23 cellular contexts compared by ENCODE assay signal in the genomic region with DNA sequence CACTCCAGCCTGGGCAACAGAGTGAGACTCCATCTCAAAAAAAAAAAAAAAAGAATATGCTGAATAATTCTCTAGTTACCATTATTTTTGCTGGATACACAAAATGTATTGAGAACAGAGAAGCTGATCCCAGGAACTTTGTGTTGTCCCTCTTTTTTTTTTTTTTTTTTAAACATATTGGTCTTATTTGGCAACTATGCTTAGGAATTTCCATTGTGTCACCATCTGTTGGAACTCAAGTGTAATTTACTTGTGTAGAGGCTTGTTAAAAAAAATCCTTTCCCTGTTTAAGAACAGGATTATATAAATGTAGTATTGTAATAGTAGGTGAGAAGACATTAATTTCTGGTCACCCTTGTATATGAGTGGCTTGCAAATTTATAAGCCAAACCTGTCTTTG.
"Had no signal": no experiment of that assay in that cellular context is flagged by ENCODE, and none has a peak within 500 bp of the region (broad histone marks: within the 10 kb centered on the region; RNA-seq: fewer than 3 reads in every experiment).

No MANE protein-coding gene starts in this region.

- DNase-seq: activated CD4-positive, alpha-beta T cell treated with anti-CD3 and anti-CD28 coated beads for 4 hours; activated CD8-positive, alpha-beta memory T cell treated with anti-CD3 and anti-CD28 coated beads, Interleukin-2, amount 50 U/mL, for 4 hours; activated CD8-positive, alpha-beta T cell treated with anti-CD3 and anti-CD28 coated beads, Interleukin-2, amount 10 ng/mL, durations not matched to agents 7 days and 5 days; activated gamma-delta T cell treated with Interleukin-2 at 50 U/mL for 16 hours; activated naive CD8-positive, alpha-beta T cell treated with anti-CD3 and anti-CD28 coated beads for 36 hours; activated T-cell treated with anti-CD3 and anti-CD28 coated beads, Interleukin-2, amount 50 U/mL, for 48 hours; anterior cingulate cortex; dorsolateral prefrontal cortex; endodermal cell; heart right ventricle; left cardiac atrium; lower lobe of right lung; midbrain; ovary; spleen; stomach; T-helper 17 cell; upper lobe of right lung had no signal

- ATAC-seq: activated CD8-positive, alpha-beta T cell treated with anti-CD3 and anti-CD28 coated beads, Interleukin-2, amount 10 ng/mL, durations not matched to agents 7 days and 5 days; gastroesophageal sphincter; left cardiac atrium; sciatic nerve; T-helper 17 cell; upper lobe of right lung had no signal

- H3K36me3 ChIP-seq: breast epithelium, ovary, thoracic aorta had no signal

- H3K4me1 Mint-ChIP-seq: activated naive CD8-positive, alpha-beta T cell treated with anti-CD3 and anti-CD28 coated beads for 36 hours; endodermal cell had no signal

- H3K27ac ChIP-seq: breast epithelium, gastroesophageal sphincter, heart right ventricle, lower lobe of right lung, ovary, spleen, stomach, thoracic aorta, upper lobe of right lung had no signal

- H3K9me3 Mint-ChIP-seq: activated naive CD8-positive, alpha-beta T cell treated with anti-CD3 and anti-CD28 coated beads for 36 hours; endodermal cell; neural crest cell had no signal

- H3K9me3 ChIP-seq: breast epithelium, gastroesophageal sphincter, heart right ventricle, lower lobe of right lung, ovary, spleen, stomach, thoracic aorta, upper lobe of right lung had no signal

- H3K4me3 ChIP-seq: breast epithelium, dorsolateral prefrontal cortex, gastroesophageal sphincter, heart right ventricle, lower lobe of right lung, ovary, spleen, stomach, thoracic aorta, upper lobe of right lung had no signal

- H3K27me3 Mint-ChIP-seq: activated naive CD8-positive, alpha-beta T cell treated with anti-CD3 and anti-CD28 coated beads for 36 hours; T-helper 17 cell had no signal

- H3K27me3 ChIP-seq: breast epithelium, dorsolateral prefrontal cortex, gastroesophageal sphincter, heart right ventricle, ovary, spleen, stomach, upper lobe of right lung had no signal

- H3K27ac Mint-ChIP-seq: activated CD8-positive, alpha-beta T cell treated with anti-CD3 and anti-CD28 coated beads, Interleukin-2, amount 10 ng/mL, durations not matched to agents 7 days and 5 days; activated naive CD8-positive, alpha-beta T cell treated with anti-CD3 and anti-CD28 coated beads for 36 hours; endodermal cell; T-helper 17 cell had no signal

- H3K4me1 ChIP-seq: breast epithelium, lower lobe of right lung, spleen, upper lobe of right lung had no signal

- H3K4me3 Mint-ChIP-seq: activated CD8-positive, alpha-beta T cell treated with anti-CD3 and anti-CD28 coated beads, Interleukin-2, amount 10 ng/mL, durations not matched to agents 7 days and 5 days; activated naive CD8-positive, alpha-beta T cell treated with anti-CD3 and anti-CD28 coated beads for 36 hours; endodermal cell; neural crest cell; T-helper 17 cell had no signal
